In genomic region chr10:356452-356851, GRCh38 we compare ENCODE assay signal across 20 cellular contexts.
DNase-seq lines count a peak whose midpoint lies in the region; ATAC-seq and TF ChIP-seq lines count a peak whose summit lies in the region.
"Had no signal": no experiment of that assay in that cellular context is flagged by ENCODE, and none has a peak within 500 bp of the region (broad histone marks: within the 10 kb centered on the region; RNA-seq: fewer than 3 reads in every experiment).

No MANE protein-coding gene starts in this region.

- H3K27ac ChIP-seq in DND-41 (ENCODE audit: low read length) (no peak overlapping the region), HEK293 (ENCODE audit: extremely low read depth, low read depth, low read length) (no peak overlapping the region), RWPE2 (ENCODE audit: poor library complexity, severe bottlenecking) (no peak overlapping the region), Peyer's patch (no peak overlapping the region), right lobe of liver (no peak overlapping the region)

- H4K20me1 ChIP-seq in DND-41 (ENCODE audit: insufficient read depth, low read length): no peaks in the 10 kb centered on the region

- no peaks in the 10 kb centered on the region for H3K79me2 ChIP-seq in DND-41 (ENCODE audit: insufficient read depth, low read length)

- H3K4me3 ChIP-seq in DND-41 (ENCODE audit: low read depth in 1 of 2, low read length in 2 of 2) (no peak overlapping the region), HEK293 (ENCODE audit: low read depth, low read length) (no peak overlapping the region), RWPE2 (ENCODE audit: severe bottlenecking) (no peak overlapping the region), Peyer's patch (no peak overlapping the region), right lobe of liver (no peak overlapping the region)
- H3K4me3 ChIP-seq: GM23338 had no signal

- POLR2A ChIA-PET in HEK293 (lab: Yijun Ruan, JAX): no interaction called here

- TF ChIP-seq CTCF in DND-41 (IDR thresholded peaks at IDR 0.05; ENCODE audit: borderline replicate concordance, extremely low read depth, low read length, poor library complexity, severe bottlenecking): peak; percentile 8
- no peak for TF ChIP-seq CTCF in HEK293 (tag by site-specific recombination; IDR thresholded peaks at IDR 0.05)
- TF ChIP-seq CTCF in RWPE2 (IDR thresholded peaks at IDR 0.05; ENCODE audit: poor library complexity, severe bottlenecking): peak; percentile 5
- TF ChIP-seq CTCF in Peyer's patch (IDR thresholded peaks at IDR 0.05): no peak
- no peak for TF ChIP-seq CTCF in right lobe of liver (IDR thresholded peaks at IDR 0.05)

- H2AFZ ChIP-seq in DND-41 (ENCODE audit: low read depth, low read length): no peak overlapping the region
- H2AFZ ChIP-seq: GM23338 had no signal

- CTCF ChIA-PET in HEK293 (lab: Yijun Ruan, JAX): no interaction called here

- no peaks in the 10 kb centered on the region for H3K4me1 ChIP-seq in DND-41 (ENCODE audit: insufficient read depth, low read length)
- no peaks in the 10 kb centered on the region for H3K4me1 ChIP-seq in HEK293 (ENCODE audit: control insufficient read depth, insufficient read depth, low read length)
- no peaks in the 10 kb centered on the region for H3K4me1 ChIP-seq in RWPE2 (ENCODE audit: insufficient read depth, poor library complexity, severe bottlenecking)
- no peaks in the 10 kb centered on the region for H3K4me1 ChIP-seq in Peyer's patch
- H3K4me1 ChIP-seq in right lobe of liver: peaks cover 0 to 11% (median 4%) of the 10 kb centered on the region in 4 donors

- H3K9ac ChIP-seq in DND-41 (ENCODE audit: low read depth, low read length): no peak overlapping the region

- no CpG with 5 or more reads among the region's 8 CpGs for WGBS in right lobe of liver (ENCODE audit: insufficient coverage, low coverage, low lambda C conversion rate, missing lambda C conversion rate)

- H3K9me3 ChIP-seq in DND-41 (ENCODE audit: insufficient read depth, low read length, severe bottlenecking) (no peaks in the 10 kb centered on the region), HEK293 (ENCODE audit: control insufficient read depth, insufficient read depth, low read depth, low read length) (no peaks in the 10 kb centered on the region), RWPE2 (ENCODE audit: severe bottlenecking) (no peaks in the 10 kb centered on the region), Peyer's patch (no peaks in the 10 kb centered on the region), right lobe of liver (no peaks in the 10 kb centered on the region)

- no peak for DNase-seq in DND-41
- DNase-seq in RWPE2 (ENCODE audit: low spot score): no peak
- peak; percentile 15 for DNase-seq in germinal center (ENCODE audit: low spot score)
- DNase-seq in Peyer's patch: no peak
- DNase-seq in right lobe of liver: no peak
- DNase-seq in activated effector memory CD4-positive, alpha-beta T cell treated with anti-CD3 and anti-CD28 coated beads, Interleukin-2, amount 50 U/mL, for 16 hours: no peak
- DNase-seq: AML-193; CD8-positive, alpha-beta T cell; DMS79 treated with DMSO at 0.1 percent for 48 hours; GF-D8; KBM-7; NCI-H1417; NCI-H1930; NCI-H2171; NCI-H510A; OCI-M1; T-cell had no signal

- no peak for TF ChIP-seq POLR2A in Peyer's patch (IDR thresholded peaks at IDR 0.05)
- no peak for TF ChIP-seq POLR2A in right lobe of liver (IDR thresholded peaks at IDR 0.05)

- no peaks in the 10 kb centered on the region for H3K36me3 ChIP-seq in DND-41 (ENCODE audit: insufficient read depth, low read length)
- peaks cover 0 to 77% of the 10 kb centered on the region in 2 experiments; a peak in 2 of 3 replicates for H3K36me3 ChIP-seq in HEK293 (ENCODE audit: control insufficient read depth in 2 of 2, insufficient read depth in 1 of 2, low read length in 2 of 2)
- no peaks in the 10 kb centered on the region for H3K36me3 ChIP-seq in RWPE2 (ENCODE audit: low read depth)
- peaks cover 0 to 41% (median 0%) of the 10 kb centered on the region in 3 donors for H3K36me3 ChIP-seq in Peyer's patch
- peaks cover 0 to 16% (median 3%) of the 10 kb centered on the region in 4 donors for H3K36me3 ChIP-seq in right lobe of liver

- H3K27me3 ChIP-seq in DND-41 (ENCODE audit: insufficient read depth, low read length, poor library complexity) (peaks cover 7% of the 10 kb centered on the region), RWPE2 (ENCODE audit: insufficient read depth, poor library complexity, severe bottlenecking) (no peaks in the 10 kb centered on the region), Peyer's patch (no peaks in the 10 kb centered on the region), right lobe of liver (no peaks in the 10 kb centered on the region)

- ATAC-seq in DND-41 (ENCODE audit: insufficient read depth, low read depth): peak; percentile 29; the same call in 1 of the 3 replicates
- ATAC-seq in RWPE2 (ENCODE audit: low read depth): no peak
- no peak for ATAC-seq in HG03175 (IDR thresholded peaks at IDR 0.05; ENCODE audit: unreplicated experiment)
- no peak for ATAC-seq in right lobe of liver
- ATAC-seq: CD8-positive, alpha-beta T cell; GM23338; T-cell had no signal

- no peak overlapping the region for H3K4me2 ChIP-seq in DND-41 (ENCODE audit: insufficient read depth, low read length)
- H3K4me2 ChIP-seq: GM23338 had no signal

- intact Hi-C loops in right lobe of liver (cut with DNase I): no loop called here

TF ChIP-seq in HEK293, 187 proteins besides CTCF, POLR2A, EP300 and RAD21:
- TF ChIP-seq ZIC2 (tag by site-specific recombination; IDR thresholded peaks at IDR 0.05) (peak; percentile 22; the same call in 1 of the 2 replicates), ZNF664 (tag by site-specific recombination; IDR thresholded peaks at IDR 0.05) (no peak)

Comparison
In these comparisons a context has a peak if more than half of its experiments do, and no peak if none do; other contexts are left out.
1. CTCF ChIP-seq: peak in DND-41 (single experiment) and RWPE2 (single experiment); none in HEK293 (single experiment), Peyer's patch (0 of 6) and right lobe of liver (0 of 4).